8 cellular contexts compared by ENCODE assay signal in the genomic region with DNA sequence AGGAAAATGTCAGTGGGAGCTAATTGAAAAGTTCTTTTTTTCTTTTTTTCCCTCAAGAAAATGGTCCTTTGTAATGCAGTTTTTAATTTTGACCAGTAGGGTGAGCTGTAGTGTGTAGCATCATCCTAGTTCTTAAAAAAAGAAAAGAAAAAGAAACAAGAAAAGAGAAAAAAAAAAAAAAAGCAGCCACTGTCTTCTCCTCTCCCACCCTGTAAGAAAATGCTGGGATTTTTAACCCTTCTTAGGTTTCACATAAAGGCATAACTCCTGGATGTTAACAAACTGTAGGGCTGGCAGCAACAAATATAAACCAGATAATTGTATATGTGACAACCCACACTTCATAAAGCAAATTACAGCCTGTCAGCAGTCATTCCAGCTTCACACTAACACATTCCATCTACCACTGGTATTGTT.
DNase-seq lines count a peak whose midpoint lies in the region; ATAC-seq and TF ChIP-seq lines count a peak whose summit lies in the region.

No MANE protein-coding gene starts in this region.

- H3K14ac ChIP-seq in neuronal stem cell (ENCODE audit: low read length): no peak overlapping the region

- no peak overlapping the region for H4K91ac ChIP-seq in neuronal stem cell (ENCODE audit: low read depth, low read length, poor library complexity)

- H4K20me1 ChIP-seq in OCI-LY3 (ENCODE audit: insufficient read depth, low read length): no peaks in the 10 kb centered on the region

- TF ChIP-seq CTCF in GM12873 (IDR thresholded peaks at IDR 0.05; ENCODE audit: insufficient read depth, low read depth, low read length, missing control alignments): peak; percentile 57
- peak; percentile 74 for TF ChIP-seq CTCF in OCI-LY3 (IDR thresholded peaks at IDR 0.05; ENCODE audit: low read depth, low read length)
- peak; percentile 78 for TF ChIP-seq CTCF in endodermal cell (conservative IDR thresholded peaks at IDR 0.05)

- H3K36me3 Mint-ChIP-seq in endodermal cell (ENCODE audit: low read depth): no peaks in the 10 kb centered on the region

- in situ Hi-C loops in ACHN (cut with HindIII; ENCODE audit: low pct_ligation_motif_present, low pct_unique_long_range_greater_than_20kb, low sequenced_read_pairs): no loop called here

- H3K79me1 ChIP-seq in neuronal stem cell (ENCODE audit: low read depth, low read length): no peaks in the 10 kb centered on the region

- H3K4me2 ChIP-seq in OCI-LY3 (ENCODE audit: low read length) (no peak overlapping the region), neuronal stem cell (ENCODE audit: insufficient read depth, low read length, poor library complexity, severe bottlenecking) (no peak overlapping the region)

- no peak overlapping the region for H3K27ac Mint-ChIP-seq in endodermal cell

- H2AFZ ChIP-seq in OCI-LY3 (ENCODE audit: low read depth, low read length) (no peak overlapping the region), neuronal stem cell (ENCODE audit: low read length) (no peak overlapping the region)

- H3K9me3 Mint-ChIP-seq in endodermal cell: no peaks in the 10 kb centered on the region

- H3K36me3 ChIP-seq in OCI-LY3 (replicated peaks; ENCODE audit: low read depth, low read length) (no peaks in the 10 kb centered on the region), endodermal cell (ENCODE audit: control insufficient read depth, insufficient read depth, low read length) (no peaks in the 10 kb centered on the region), neuronal stem cell (replicated peaks in 1 of 2; ENCODE audit: control insufficient read depth in 2 of 2, insufficient read depth in 2 of 2, low read length in 2 of 2) (no peaks in the 10 kb centered on the region)

- H2BK12ac ChIP-seq in neuronal stem cell (ENCODE audit: low read length): no peak overlapping the region

- H3K4me3 ChIP-seq in OCI-LY3 (ENCODE audit: low read length) (no peak overlapping the region), endodermal cell (ENCODE audit: low read length) (no peak overlapping the region), neuronal stem cell (ENCODE audit: low read length in 2 of 2) (no peak overlapping the region)

- no peak overlapping the region for H2BK120ac ChIP-seq in neuronal stem cell (ENCODE audit: low read depth, low read length)

- H2BK5ac ChIP-seq in neuronal stem cell (ENCODE audit: low read length): no peak overlapping the region

- DNase-seq in ACHN (peak; percentile 72), endodermal cell (no peak), neuronal stem cell (ENCODE audit: low spot score) (peak; percentile 30), middle frontal gyrus (ENCODE audit: extremely low spot score, low spot score) (no peak), activated gamma-delta T cell (lab: John Stamatoyannopoulos, UW) (no peak)

- H3K27me3 Mint-ChIP-seq in endodermal cell (ENCODE audit: insufficient read depth): peaks cover 16% of the 10 kb centered on the region

- no peak overlapping the region for H2AK5ac ChIP-seq in neuronal stem cell (ENCODE audit: low read depth, low read length)

- no peak overlapping the region for H2BK15ac ChIP-seq in neuronal stem cell (ENCODE audit: low read length)

- ATAC-seq in GM19452 (IDR thresholded peaks at IDR 0.05; ENCODE audit: unreplicated experiment): no peak

- no peak overlapping the region for H3K9ac ChIP-seq in OCI-LY3 (ENCODE audit: low read length)
- no peak overlapping the region for H3K9ac ChIP-seq in endodermal cell (ENCODE audit: extremely low read depth, low read length, poor library complexity, severe bottlenecking)
- no peak overlapping the region for H3K9ac ChIP-seq in neuronal stem cell (ENCODE audit: low read depth, low read length, poor library complexity)

- no peak overlapping the region for H3K18ac ChIP-seq in neuronal stem cell (ENCODE audit: low read length)

- H3K4me1 ChIP-seq in OCI-LY3 (ENCODE audit: low read length) (peaks cover 30% of the 10 kb centered on the region), endodermal cell (ENCODE audit: control insufficient read depth, insufficient read depth, low read length) (peaks cover 4% of the 10 kb centered on the region), neuronal stem cell (ENCODE audit: control insufficient read depth in 2 of 2, insufficient read depth in 1 of 2, low read depth in 1 of 2, low read length in 2 of 2) (no peaks in the 10 kb centered on the region)

- H3K9me3 ChIP-seq in OCI-LY3 (ENCODE audit: insufficient read depth, low read length) (no peaks in the 10 kb centered on the region), endodermal cell (ENCODE audit: control insufficient read depth, low read length) (no peaks in the 10 kb centered on the region), neuronal stem cell (replicated peaks in 1 of 2; ENCODE audit: control insufficient read depth in 2 of 2, insufficient read depth in 1 of 2, low read depth in 1 of 2, low read length in 2 of 2) (no peaks in the 10 kb centered on the region)

- no peak overlapping the region for H3K27ac ChIP-seq in OCI-LY3 (ENCODE audit: low read length)
- H3K27ac ChIP-seq in endodermal cell (ENCODE audit: low read depth, low read length): no peak overlapping the region
- H3K27ac ChIP-seq in neuronal stem cell (replicated peaks; ENCODE audit: low read length): no peak overlapping the region

- H3K4me3 Mint-ChIP-seq in endodermal cell: no peak overlapping the region

- no peak overlapping the region for H3K23ac ChIP-seq in neuronal stem cell (ENCODE audit: low read depth, low read length, poor library complexity)

- no peak overlapping the region for H3K4ac ChIP-seq in neuronal stem cell (ENCODE audit: low read length)

- H3K27me3 ChIP-seq in OCI-LY3 (ENCODE audit: low read depth, low read length) (no peaks in the 10 kb centered on the region), endodermal cell (ENCODE audit: control insufficient read depth, insufficient read depth, low read length, poor library complexity, severe bottlenecking) (peaks cover 10% of the 10 kb centered on the region), neuronal stem cell (ENCODE audit: control insufficient read depth in 3 of 3, insufficient read depth in 3 of 3, low read depth in 1 of 3, low read length in 3 of 3) (peaks cover 0 to 18% (median 0%) of the 10 kb centered on the region in 3 experiments)

- H3K4me1 Mint-ChIP-seq in endodermal cell: peaks cover 7% of the 10 kb centered on the region

- H3K79me2 ChIP-seq in OCI-LY3 (ENCODE audit: low read length): no peaks in the 10 kb centered on the region

- H4K8ac ChIP-seq in neuronal stem cell (ENCODE audit: low read depth, low read length): no peak overlapping the region

Comparison
In these comparisons a context has a peak if more than half of its experiments do, and no peak if none do; other contexts are left out.
1. DNase-seq: peak in ACHN (single experiment) and neuronal stem cell (single experiment); none in endodermal cell (single experiment), middle frontal gyrus (single experiment) and activated gamma-delta T cell (single experiment).
2. Peak in every context shown above with its lines, with median percentiles within 50 percentile points of each other: CTCF ChIP-seq.